Comparison of ENCODE assay signal across 19 cellular contexts in genomic region chr18:78021196-78021595, GRCh38.
DNase-seq lines count a peak whose midpoint lies in the region; TF ChIP-seq lines count a peak whose summit lies in the region.
"Had no signal": no experiment of that assay in that cellular context is flagged by ENCODE, and none has a peak within 500 bp of the region (broad histone marks: within the 10 kb centered on the region; RNA-seq: fewer than 3 reads in every experiment).

No MANE protein-coding gene starts in this region.

- no peak overlapping the region for H2BK5ac ChIP-seq in mesendoderm (ENCODE audit: low read length)

- CTCF ChIA-PET in mammary epithelial cell (lab: Charles Lee; ENCODE audit: low non-redundant PET): no interaction called here

- H3K4me2 ChIP-seq in mesendoderm (ENCODE audit: low read length) (no peak overlapping the region), mammary epithelial cell (ENCODE audit: insufficient read depth, low read depth, low read length) (no peak overlapping the region)

- no peak overlapping the region for H2BK120ac ChIP-seq in mesendoderm (ENCODE audit: low read depth, low read length)

- no peaks in the 10 kb centered on the region for H4K20me1 ChIP-seq in mammary epithelial cell (ENCODE audit: insufficient read depth, low read length)

- no peak overlapping the region for H3K56ac ChIP-seq in mesendoderm (ENCODE audit: low read length)

- H3K36me3 ChIP-seq in mesendoderm (ENCODE audit: control insufficient read depth, insufficient read depth, low read length) (no peaks in the 10 kb centered on the region), mammary epithelial cell (ENCODE audit: insufficient read depth, low read length) (no peaks in the 10 kb centered on the region)
- H3K36me3 ChIP-seq: suprapubic skin had no signal

- H3K79me2 ChIP-seq in mesendoderm (ENCODE audit: control insufficient read depth, insufficient read depth, low read length) (no peaks in the 10 kb centered on the region), mammary epithelial cell (ENCODE audit: insufficient read depth, low read length) (no peaks in the 10 kb centered on the region)

- H3K9ac ChIP-seq in mesendoderm (ENCODE audit: low read length): no peak overlapping the region
- no peak overlapping the region for H3K9ac ChIP-seq in mammary epithelial cell (ENCODE audit: insufficient read depth, low read length)

- no peak overlapping the region for H3K4ac ChIP-seq in mesendoderm (ENCODE audit: low read depth, low read length)

- H3K4me3 ChIP-seq in mesendoderm (ENCODE audit: low read length): no peak overlapping the region
- no peak overlapping the region for H3K4me3 ChIP-seq in mammary epithelial cell (replicated peaks in 1 of 3; ENCODE audit: insufficient read depth in 1 of 3, low read depth in 2 of 3, low read length in 3 of 3)
- H3K4me3 ChIP-seq: mucosa of descending colon, SK-N-MC, suprapubic skin had no signal

- no peak overlapping the region for H4K8ac ChIP-seq in mesendoderm (ENCODE audit: low read depth, low read length)

- in situ Hi-C loops in mammary epithelial cell (cut with MboI; ENCODE audit: low sequenced_read_pairs in 2 of 2): no loop called here

- H3K27ac ChIP-seq in VCaP (no peak overlapping the region), mesendoderm (ENCODE audit: low read depth, low read length) (no peak overlapping the region), mammary epithelial cell (ENCODE audit: insufficient read depth, low read depth, low read length) (no peak overlapping the region)
- H3K27ac ChIP-seq: SK-N-MC, suprapubic skin had no signal

- intact Hi-C loops in mammary epithelial cell (cut with micrococcal nuclease): no loop called here

- no peaks in the 10 kb centered on the region for H3K79me1 ChIP-seq in mesendoderm (ENCODE audit: low read length)

- H2AFZ ChIP-seq in mammary epithelial cell (ENCODE audit: low read depth, low read length): no peak overlapping the region

- WGBS in mesendoderm (ENCODE audit: extremely low coverage, insufficient coverage, low lambda C conversion rate): no CpG with 5 or more reads among the region's 3 CpGs
- WGBS in mammary epithelial cell (ENCODE audit: low coverage, missing lambda C conversion rate): 30% methylated on average over 3 of the region's 3 CpGs

- H3K23ac ChIP-seq in mesendoderm (ENCODE audit: low read length): no peak overlapping the region

- peak in 2 of 3 experiments; percentile 35 to 62 for DNase-seq in NCI-H1417 (lab: John Stamatoyannopoulos, UW)
- DNase-seq in NCI-H1417 treated with DMSO at 0.1 percent for 48 hours (lab: John Stamatoyannopoulos, UW): no peak
- peak; percentile 54 for DNase-seq in NCI-H1092 (lab: John Stamatoyannopoulos, UW)
- DNase-seq in mesendoderm: peak; percentile 38
- no peak for DNase-seq in mammary epithelial cell
- DNase-seq in DMS 273 treated with DMSO at 0.1 percent for 48 hours (lab: John Stamatoyannopoulos, UW): no peak
- no peak for DNase-seq in stimulated activated CD4-positive, alpha-beta T cell treated with anti-CD3 and anti-CD28 coated beads, Interleukin-2, amount 100 ng/mL, for 48 hours
- DNase-seq: 8988T; activated CD8-positive, alpha-beta memory T cell treated with anti-CD3 and anti-CD28 coated beads, Interleukin-2, amount 50 U/mL, for 4 hours; activated naive CD8-positive, alpha-beta T cell treated with anti-CD3 and anti-CD28 coated beads, Interleukin-2, amount 10 ng/mL, durations not matched to agents 7 days and 5 days; head of caudate nucleus; left ventricle myocardium superior; mucosa of descending colon; NCI-H1048; NCI-H2171 treated with DMSO at 0.1 percent for 48 hours; T-helper 2 cell had no signal

- peaks cover 36% of the 10 kb centered on the region for H3K9me3 ChIP-seq in mammary epithelial cell (replicated peaks; ENCODE audit: insufficient read depth, low read length)
- H3K9me3 ChIP-seq: suprapubic skin had no signal

- H3K18ac ChIP-seq in mesendoderm (ENCODE audit: low read length): no peak overlapping the region

- H3K27me3 ChIP-seq in mesendoderm (ENCODE audit: insufficient read depth, low read length, poor library complexity) (no peaks in the 10 kb centered on the region), mammary epithelial cell (ENCODE audit: insufficient read depth, low read length) (no peaks in the 10 kb centered on the region)
- H3K27me3 ChIP-seq: suprapubic skin had no signal

- no peak overlapping the region for H2AK5ac ChIP-seq in mesendoderm (ENCODE audit: low read length)

- H4K5ac ChIP-seq in mesendoderm (ENCODE audit: low read length): no peak overlapping the region

- no TSS peak for BruUV-seq in mammary epithelial cell (replicated peaks; lab: Mats Ljungman, UMichigan)

- H2BK15ac ChIP-seq in mesendoderm (replicated peaks; ENCODE audit: low read depth): no peak overlapping the region

- dilution Hi-C loops in mammary epithelial cell (cut with HindIII; ENCODE audit: low sequenced_read_pairs): no loop called here

- TF ChIP-seq CTCF in VCaP (conservative IDR thresholded peaks at IDR 0.05) (peak; percentile 71), mammary epithelial cell (conservative IDR thresholded peaks at IDR 0.05 in 1 of 2, IDR thresholded peaks at IDR 0.05 in 1 of 2; ENCODE audit: extremely low read depth in 1 of 2, insufficient read depth in 1 of 2, low read depth in 1 of 2, low read length in 2 of 2) (no peak)

- no peaks in the 10 kb centered on the region for H3K4me1 ChIP-seq in mesendoderm (ENCODE audit: control insufficient read depth, low read depth, low read length)
- H3K4me1 ChIP-seq in mammary epithelial cell (ENCODE audit: insufficient read depth, low read length): no peaks in the 10 kb centered on the region
- H3K4me1 ChIP-seq: suprapubic skin had no signal

Comparison
In these comparisons a context has a peak if more than half of its experiments do, and no peak if none do; other contexts are left out.
1. DNase-seq: peak in NCI-H1417 (2 of 3), NCI-H1092 (single experiment) and mesendoderm (single experiment); none in NCI-H1417 treated with DMSO at 0.1 percent for 48 hours (single experiment), mammary epithelial cell (single experiment), DMS 273 treated with DMSO at 0.1 percent for 48 hours (single experiment) and stimulated activated CD4-positive, alpha-beta T cell treated with anti-CD3 and anti-CD28 coated beads, Interleukin-2, amount 100 ng/mL, for 48 hours (0 of 2).